In genomic region chr5:43037929-43038510, GRCh38 we compare ENCODE assay signal across 8 cellular contexts. TPM values are rescaled to one million over a fixed set of nuclear protein-coding genes. Genes with fewer than 3 reads are reported as not detected.
DNase-seq lines count a peak whose midpoint lies in the region; ATAC-seq and TF ChIP-seq lines count a peak whose summit lies in the region.

No MANE protein-coding gene starts in this region.

- TF ChIP-seq CTCF in AG04449 (IDR thresholded peaks at IDR 0.05; ENCODE audit: insufficient read depth, low read length, missing control alignments) (no peak), OCI-LY7 (conservative IDR thresholded peaks at IDR 0.05; ENCODE audit: low read length) (no peak), choroid plexus epithelial cell (conservative IDR thresholded peaks at IDR 0.05; ENCODE audit: low read depth, low read length) (no peak)

- BruUV-seq in OCI-LY7 (replicated peaks; lab: Mats Ljungman, UMichigan) = no TSS peak

- intact Hi-C loops in OCI-LY7 (cut with micrococcal nuclease; ENCODE audit: unreplicated experiment) = no loop called here

- H3K36me3 Mint-ChIP-seq in naive B cell = no peaks in the 10 kb centered on the region

- H2AFZ ChIP-seq in OCI-LY7 (ENCODE audit: low read length) = peak overlapping the region; percentile 1; the same call in 1 of the 2 replicates

- peak overlapping the region; percentile 80 to 99 (median 92) for H3K4me3 Mint-ChIP-seq in naive B cell

- peaks cover 44% of the 10 kb centered on the region for H3K4me1 ChIP-seq in OCI-LY7 (ENCODE audit: insufficient read depth, low read length, poor library complexity, severe bottlenecking)

- no peaks in the 10 kb centered on the region for H3K36me3 ChIP-seq in OCI-LY7 (ENCODE audit: insufficient read depth, low read length)

- no peaks in the 10 kb centered on the region for H4K20me1 ChIP-seq in OCI-LY7 (ENCODE audit: insufficient read depth, low read length)

- POLR2A ChIA-PET in AG04449 (lab: Yijun Ruan, JAX) (interaction anchor here (0.6 to 2.9 kb wide), 6 partner anchors 20 to 129 kb away, joined by 3 to 24 read pairs (median 3); no protein-coding TSS in a partner anchor), OCI-LY7 (lab: Charles Lee) (interaction anchor here (1.0 to 2.2 kb wide), 6 partner anchors 8 to 43 kb away, joined by 3 to 19 read pairs (median 9); no protein-coding TSS in a partner anchor)

- peak; percentile 82 for DNase-seq in AG04449 (ENCODE audit: low read depth, low spot score)
- DNase-seq in OCI-LY7 (ENCODE audit: low spot score) = peak; percentile 43
- peak; percentile 90 for DNase-seq in choroid plexus epithelial cell (ENCODE audit: low read depth)
- DNase-seq in naive B cell = peak; percentile 53
- DNase-seq in middle frontal gyrus (ENCODE audit: extremely low spot score, low spot score) = no peak
- DNase-seq in ureter (ENCODE audit: low spot score) = no peak

- H3K9me2 ChIP-seq in OCI-LY7 (ENCODE audit: insufficient read depth, low read length) = no peaks in the 10 kb centered on the region

- no peaks in the 10 kb centered on the region for H3K9me3 ChIP-seq in OCI-LY7 (ENCODE audit: low read length)

- ATAC-seq in GM18867 (IDR thresholded peaks at IDR 0.05; ENCODE audit: unreplicated experiment) (peak; percentile 24), naive B cell (ENCODE audit: low read depth in 2 of 2) (no peak), HG03520 (IDR thresholded peaks at IDR 0.05; ENCODE audit: unreplicated experiment) (no peak)

- H3K4me3 ChIP-seq in AG04449 (ENCODE audit: low read depth, low read length) (peak overlapping the region; percentile 49), OCI-LY7 (ENCODE audit: low read depth, low read length, poor library complexity, severe bottlenecking) (peak overlapping the region; percentile 70), choroid plexus epithelial cell (ENCODE audit: low read depth, low read length) (peak overlapping the region; percentile 56)

- peak overlapping the region; percentile 17 for H3K27ac ChIP-seq in OCI-LY7 (ENCODE audit: low read depth, low read length, poor library complexity, severe bottlenecking)

- H3K79me2 ChIP-seq in OCI-LY7 (ENCODE audit: insufficient read depth, low read depth, low read length) = peaks cover 19% of the 10 kb centered on the region; the same call in 1 of the 2 replicates

- CTCF ChIA-PET in AG04449 (lab: Yijun Ruan, JAX) = interaction anchor here (0.7 to 8.6 kb wide), 16 partner anchors 8 to 352 kb away, joined by 3 to 127 read pairs (median 6); no protein-coding TSS in a partner anchor
- CTCF ChIA-PET in OCI-LY7 (lab: Charles Lee; ENCODE audit: unreplicated experiment) = interaction anchor here (0.6 to 1.1 kb wide), 2 partner anchors 8 to 14 kb away, joined by 3 to 4 read pairs; no protein-coding TSS in a partner anchor

- peak overlapping the region; percentile 95 for H3K4me2 ChIP-seq in OCI-LY7 (ENCODE audit: low read length)

- no peaks in the 10 kb centered on the region for H3K27me3 Mint-ChIP-seq in naive B cell

- H3K27ac Mint-ChIP-seq in naive B cell = peak overlapping the region; percentile 83 to 100 (median 96)

- H3K9me3 Mint-ChIP-seq in naive B cell = no peaks in the 10 kb centered on the region

- H3K4me1 Mint-ChIP-seq in naive B cell = peaks cover 31 to 66% (median 54%) of the 10 kb centered on the region in 3 donors

RNA-seq across cellular contexts. Expression of gene ANXA2R, which starts 2.1 kb away (rescaled TPM):
- 13.5 and 15.4 TPM in 2 replicates for total RNA-seq in OCI-LY7 (2014; rRNA removed; shearing (Covaris generic))
- 11.4 and 15.1 TPM in 2 replicates for total RNA-seq in OCI-LY7 (2022)
- polyA plus RNA-seq in naive B cell (ENCODE audit: low read depth in 6 of 6) = 10 to 100 TPM; 22.2 to 46.4 (median 32.5) TPM
- 4.4 TPM for total RNA-seq in ureter

Comparison
In these comparisons a context has a peak if more than half of its experiments do, and no peak if none do; other contexts are left out.
1. DNase-seq: peak in AG04449 (single experiment), OCI-LY7 (single experiment), choroid plexus epithelial cell (single experiment) and naive B cell (single experiment); none in middle frontal gyrus (single experiment) and ureter (single experiment).
2. Peak in every context shown above with its lines, with median percentiles within 50 percentile points of each other: H3K4me3 ChIP-seq.